In genomic region chr4:105473340-105474109, GRCh38 we compare ENCODE assay signal across 1 cellular context.
TF ChIP-seq lines count a peak whose summit lies in the region.

Gene PPA2, minus strand, starts transcription at chr4:105474062. Its CDS starts 12 bp downstream, at chr4:105474050.

TF ChIP-seq in K562, 482 proteins besides CTCF, POLR2A, EP300 and RAD21 (continued from another document and continues in another):
- TF ChIP-seq RREB1 (CRISPR knock-in tag; IDR thresholded peaks at IDR 0.05) (0 out of 2 replicates have a peak, but pooled peaks have one; percentile 30), ZNF785 (CRISPR knock-in tag; IDR thresholded peaks at IDR 0.05) (no peak), ZKSCAN3 (CRISPR knock-in tag; IDR thresholded peaks at IDR 0.05) (no peak), SNRNP70 (optimal IDR thresholded peaks at IDR 0.05; ENCODE audit: low read depth, low read length) (no peak), TAF9B (IDR thresholded peaks at IDR 0.05; ENCODE audit: partially characterized antibody) (peak; percentile 53), FOXP1 (CRISPR knock-in tag; IDR thresholded peaks at IDR 0.05) (0 out of 2 replicates have a peak, but pooled peaks have one; percentile 62), DDX20 (tag; IDR thresholded peaks at IDR 0.05; ENCODE audit: low read depth) (no peak), ZBTB9 (CRISPR knock-in tag; IDR thresholded peaks at IDR 0.05) (no peak; the same call in 1 of the 2 replicates), ZBTB26 (CRISPR knock-in tag; IDR thresholded peaks at IDR 0.05) (no peak), PCBP1 (IDR thresholded peaks at IDR 0.05; ENCODE audit: low read depth, low read length, poor library complexity, severe bottlenecking) (no peak), ZNF175 (CRISPR knock-in tag; IDR thresholded peaks at IDR 0.05; ENCODE audit: low read depth) (no peak), OTX1 (CRISPR knock-in tag; IDR thresholded peaks at IDR 0.05) (no peak), JUN (IDR thresholded peaks at IDR 0.05; ENCODE audit: borderline replicate concordance, low read depth, low read length) (0 out of 2 replicates have a peak, but pooled peaks have one; percentile 36), JUN (CRISPR knock-in tag; IDR thresholded peaks at IDR 0.05; ENCODE audit: borderline replicate concordance) (no peak; the same call in 1 of the 2 replicates), YY1 (IDR thresholded peaks at IDR 0.05; ENCODE audit: borderline replicate concordance in 1 of 3, control insufficient read depth in 1 of 3, extremely low read depth in 1 of 3, insufficient read depth in 3 of 3, insufficient read length in 1 of 3, insufficient replicate concordance in 2 of 3, low read depth in 1 of 3, low read length in 2 of 3) (peak; percentile 38 to 93 (median 86)), DEAF1 (CRISPR knock-in tag; IDR thresholded peaks at IDR 0.05) (no peak), ZNF57 (CRISPR knock-in tag; IDR thresholded peaks at IDR 0.05) (no peak), MCM2 (IDR thresholded peaks at IDR 0.05; ENCODE audit: low read depth) (no peak), KDM4B (IDR thresholded peaks at IDR 0.05; ENCODE audit: borderline replicate concordance in 2 of 2, low read depth in 1 of 2) (peak in 1 of 2 experiments; percentile 80; a peak in 1 of 4 replicates), SIX5 (IDR thresholded peaks at IDR 0.05; ENCODE audit: borderline replicate concordance in 1 of 2, insufficient read depth in 1 of 2, low read depth in 1 of 2, low read length in 2 of 2) (no peak), ZNF174 (CRISPR knock-in tag; IDR thresholded peaks at IDR 0.05) (no peak), ZNF436 (CRISPR knock-in tag; IDR thresholded peaks at IDR 0.05) (no peak), EWSR1 (IDR thresholded peaks at IDR 0.05; ENCODE audit: borderline replicate concordance, low read depth, partially characterized antibody) (no peak), SRF (CRISPR knock-in tag; IDR thresholded peaks at IDR 0.05) (no peak), ZNF263 (CRISPR knock-in tag; IDR thresholded peaks at IDR 0.05; ENCODE audit: borderline replicate concordance) (no peak), NRF1 (conservative IDR thresholded peaks at IDR 0.05 in 1 of 2, IDR thresholded peaks at IDR 0.05 in 1 of 2) (peak; percentile 84 to 86), LARP7 (IDR thresholded peaks at IDR 0.05) (no peak), SRSF7 (optimal IDR thresholded peaks at IDR 0.05; ENCODE audit: low read depth, low read length) (no peak), ZNF316 (IDR thresholded peaks at IDR 0.05) (no peak)
- TF ChIP-seq, protein P1, sequence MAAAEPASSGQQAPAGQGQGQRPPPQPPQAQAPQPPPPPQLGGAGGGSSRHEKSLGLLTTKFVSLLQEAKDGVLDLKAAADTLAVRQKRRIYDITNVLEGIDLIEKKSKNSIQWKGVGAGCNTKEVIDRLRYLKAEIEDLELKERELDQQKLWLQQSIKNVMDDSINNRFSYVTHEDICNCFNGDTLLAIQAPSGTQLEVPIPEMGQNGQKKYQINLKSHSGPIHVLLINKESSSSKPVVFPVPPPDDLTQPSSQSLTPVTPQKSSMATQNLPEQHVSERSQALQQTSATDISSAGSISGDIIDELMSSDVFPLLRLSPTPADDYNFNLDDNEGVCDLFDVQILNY (CRISPR knock-in tag; IDR thresholded peaks at IDR 0.05) = peak; percentile 64; the same call in 1 of the 2 replicates
- TF ChIP-seq, protein P2, sequence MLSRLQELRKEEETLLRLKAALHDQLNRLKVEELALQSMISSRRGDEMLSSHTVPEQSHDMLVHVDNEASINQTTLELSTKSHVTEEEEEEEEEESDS (CRISPR knock-in tag; IDR thresholded peaks at IDR 0.05) = no peak
- TF ChIP-seq, protein P3, sequence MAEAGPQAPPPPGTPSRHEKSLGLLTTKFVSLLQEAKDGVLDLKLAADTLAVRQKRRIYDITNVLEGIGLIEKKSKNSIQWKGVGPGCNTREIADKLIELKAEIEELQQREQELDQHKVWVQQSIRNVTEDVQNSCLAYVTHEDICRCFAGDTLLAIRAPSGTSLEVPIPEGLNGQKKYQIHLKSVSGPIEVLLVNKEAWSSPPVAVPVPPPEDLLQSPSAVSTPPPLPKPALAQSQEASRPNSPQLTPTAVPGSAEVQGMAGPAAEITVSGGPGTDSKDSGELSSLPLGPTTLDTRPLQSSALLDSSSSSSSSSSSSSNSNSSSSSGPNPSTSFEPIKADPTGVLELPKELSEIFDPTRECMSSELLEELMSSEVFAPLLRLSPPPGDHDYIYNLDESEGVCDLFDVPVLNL (CRISPR knock-in tag; IDR thresholded peaks at IDR 0.05; ENCODE audit: low read depth) = no peak
- TF ChIP-seq, protein P4, sequence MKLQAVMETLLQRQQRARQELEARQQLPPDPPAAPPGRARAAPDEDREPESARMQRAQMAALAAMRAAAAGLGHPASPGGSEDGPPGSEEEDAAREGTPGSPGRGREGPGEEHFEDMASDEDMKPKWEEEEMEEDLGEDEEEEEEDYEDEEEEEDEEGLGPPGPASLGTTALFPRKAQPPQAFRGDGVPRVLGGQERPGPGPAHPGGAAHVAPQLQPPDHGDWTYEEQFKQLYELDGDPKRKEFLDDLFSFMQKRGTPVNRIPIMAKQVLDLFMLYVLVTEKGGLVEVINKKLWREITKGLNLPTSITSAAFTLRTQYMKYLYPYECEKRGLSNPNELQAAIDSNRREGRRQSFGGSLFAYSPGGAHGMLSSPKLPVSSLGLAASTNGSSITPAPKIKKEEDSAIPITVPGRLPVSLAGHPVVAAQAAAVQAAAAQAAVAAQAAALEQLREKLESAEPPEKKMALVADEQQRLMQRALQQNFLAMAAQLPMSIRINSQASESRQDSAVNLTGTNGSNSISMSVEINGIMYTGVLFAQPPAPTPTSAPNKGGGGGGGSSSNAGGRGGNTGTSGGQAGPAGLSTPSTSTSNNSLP (IDR thresholded peaks at IDR 0.05; ENCODE audit: borderline replicate concordance, low read depth, low read length) = no peak
- TF ChIP-seq, protein P5, sequence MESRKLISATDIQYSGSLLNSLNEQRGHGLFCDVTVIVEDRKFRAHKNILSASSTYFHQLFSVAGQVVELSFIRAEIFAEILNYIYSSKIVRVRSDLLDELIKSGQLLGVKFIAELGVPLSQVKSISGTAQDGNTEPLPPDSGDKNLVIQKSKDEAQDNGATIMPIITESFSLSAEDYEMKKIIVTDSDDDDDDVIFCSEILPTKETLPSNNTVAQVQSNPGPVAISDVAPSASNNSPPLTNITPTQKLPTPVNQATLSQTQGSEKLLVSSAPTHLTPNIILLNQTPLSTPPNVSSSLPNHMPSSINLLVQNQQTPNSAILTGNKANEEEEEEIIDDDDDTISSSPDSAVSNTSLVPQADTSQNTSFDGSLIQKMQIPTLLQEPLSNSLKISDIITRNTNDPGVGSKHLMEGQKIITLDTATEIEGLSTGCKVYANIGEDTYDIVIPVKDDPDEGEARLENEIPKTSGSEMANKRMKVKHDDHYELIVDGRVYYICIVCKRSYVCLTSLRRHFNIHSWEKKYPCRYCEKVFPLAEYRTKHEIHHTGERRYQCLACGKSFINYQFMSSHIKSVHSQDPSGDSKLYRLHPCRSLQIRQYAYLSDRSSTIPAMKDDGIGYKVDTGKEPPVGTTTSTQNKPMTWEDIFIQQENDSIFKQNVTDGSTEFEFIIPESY (CRISPR knock-in tag; IDR thresholded peaks at IDR 0.05) = no peak
- TF ChIP-seq, protein P6, sequence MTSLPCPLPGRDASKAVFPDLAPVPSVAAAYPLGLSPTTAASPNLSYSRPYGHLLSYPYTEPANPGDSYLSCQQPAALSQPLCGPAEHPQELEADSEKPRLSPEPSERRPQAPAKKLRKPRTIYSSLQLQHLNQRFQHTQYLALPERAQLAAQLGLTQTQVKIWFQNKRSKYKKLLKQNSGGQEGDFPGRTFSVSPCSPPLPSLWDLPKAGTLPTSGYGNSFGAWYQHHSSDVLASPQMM (CRISPR knock-in tag; IDR thresholded peaks at IDR 0.05) = no peak
- TF ChIP-seq, protein P7, sequence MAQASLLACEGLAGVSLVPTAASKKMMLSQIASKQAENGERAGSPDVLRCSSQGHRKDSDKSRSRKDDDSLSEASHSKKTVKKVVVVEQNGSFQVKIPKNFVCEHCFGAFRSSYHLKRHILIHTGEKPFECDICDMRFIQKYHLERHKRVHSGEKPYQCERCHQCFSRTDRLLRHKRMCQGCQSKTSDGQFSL (CRISPR knock-in tag; IDR thresholded peaks at IDR 0.05) = no peak
- TF ChIP-seq, protein P7 (tag; IDR thresholded peaks at IDR 0.05) = no peak
- TF ChIP-seq, protein P8, sequence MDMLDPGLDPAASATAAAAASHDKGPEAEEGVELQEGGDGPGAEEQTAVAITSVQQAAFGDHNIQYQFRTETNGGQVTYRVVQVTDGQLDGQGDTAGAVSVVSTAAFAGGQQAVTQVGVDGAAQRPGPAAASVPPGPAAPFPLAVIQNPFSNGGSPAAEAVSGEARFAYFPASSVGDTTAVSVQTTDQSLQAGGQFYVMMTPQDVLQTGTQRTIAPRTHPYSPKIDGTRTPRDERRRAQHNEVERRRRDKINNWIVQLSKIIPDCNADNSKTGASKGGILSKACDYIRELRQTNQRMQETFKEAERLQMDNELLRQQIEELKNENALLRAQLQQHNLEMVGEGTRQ (CRISPR knock-in tag; IDR thresholded peaks at IDR 0.05) = no peak
